Comparison of ENCODE assay signal across 9 cellular contexts in the genomic region with DNA sequence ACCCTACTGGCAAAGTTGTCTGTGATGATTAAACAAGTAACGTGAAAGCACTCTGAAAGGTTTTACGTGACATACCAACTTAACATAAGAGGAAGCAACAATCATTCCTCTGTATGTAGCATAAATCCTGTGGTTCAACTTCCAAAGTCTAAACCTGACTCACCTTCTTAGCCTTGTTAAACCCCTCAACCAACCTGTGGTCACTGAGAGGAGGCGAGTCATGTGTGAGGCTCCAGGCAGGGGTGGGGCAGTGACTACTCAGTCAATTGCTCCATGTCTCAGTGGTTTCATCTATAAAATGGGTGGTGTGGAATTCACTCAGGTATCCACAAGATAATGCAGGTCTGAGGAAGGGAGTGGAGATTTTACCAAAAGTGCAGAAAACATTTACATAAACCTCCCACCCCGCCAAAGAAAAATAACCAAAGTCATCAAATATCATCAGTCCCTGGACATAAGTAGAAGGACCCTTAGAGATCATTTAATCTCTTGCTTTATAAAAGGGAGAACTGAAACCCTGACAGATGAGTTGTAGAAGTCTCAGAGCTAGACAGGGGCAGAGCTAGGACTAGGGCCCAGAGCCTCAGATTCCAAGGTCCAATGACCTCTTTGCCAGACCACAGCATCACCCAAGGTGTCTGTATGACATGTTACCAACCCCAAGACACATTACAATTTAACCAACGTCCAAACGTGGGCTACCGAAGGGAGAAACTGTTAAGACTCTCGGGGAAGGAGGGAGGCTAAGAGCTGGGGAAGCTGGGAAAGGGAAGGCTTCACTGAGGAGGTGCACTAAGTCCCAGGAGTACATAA. TPM values are rescaled to one million over a fixed set of nuclear protein-coding genes. Genes with fewer than 3 reads are reported as not detected.
DNase-seq lines count a peak whose midpoint lies in the region; ATAC-seq, FAIRE-seq and TF ChIP-seq lines count a peak whose summit lies in the region.
"Had no signal": no experiment of that assay in that cellular context is flagged by ENCODE, and none has a peak within 500 bp of the region (broad histone marks: within the 10 kb centered on the region; RNA-seq: fewer than 3 reads in every experiment).

No MANE protein-coding gene starts in this region.

- BruUV-seq in HepG2 (replicated peaks; lab: Mats Ljungman, UMichigan) = no TSS peak

- H3K4me1 Mint-ChIP-seq in activated T-cell treated with anti-CD3 and anti-CD28 coated beads, Interleukin-2, amount 50 U/mL, for 24 hours (ENCODE audit: low read depth) = peaks cover 58% of the 10 kb centered on the region

- in situ Hi-C loops in HepG2 (cut with HindIII; ENCODE audit: extremely low pct_ligation_motif_present, low pct_unique_long_range_greater_than_20kb) = no loop called here
- in situ Hi-C loops in transverse colon (cut with MboI; ENCODE audit: low pct_ligation_motif_present in 1 of 4, low pct_unique_long_range_greater_than_20kb in 1 of 4, low sequenced_read_pairs in 3 of 4) = loop anchor here in 1 of 4 donors (10.0 kb wide), 1 partner anchor 51 kb away; no protein-coding TSS in a partner anchor

- no peak for TF ChIP-seq POLR2A in HepG2 (IDR thresholded peaks at IDR 0.05; ENCODE audit: insufficient read depth in 1 of 2, low read depth in 2 of 2, low read length in 2 of 2)
- peak; percentile 21 for TF ChIP-seq POLR2A in transverse colon (IDR thresholded peaks at IDR 0.05)

- no peaks in the 10 kb centered on the region for H3K27me3 Mint-ChIP-seq in activated T-cell treated with anti-CD3 and anti-CD28 coated beads, Interleukin-2, amount 50 U/mL, for 24 hours

- TF ChIP-seq EP300 in HepG2 (IDR thresholded peaks at IDR 0.05; ENCODE audit: low read depth in 2 of 2, low read length in 2 of 2) = peak in 1 of 2 experiments; percentile 46; a peak in 1 of 4 replicates
- peak; percentile 64; the same call in 1 of the 2 replicates for TF ChIP-seq EP300 in HepG2 (CRISPR knock-in tag; IDR thresholded peaks at IDR 0.05; ENCODE audit: borderline replicate concordance)
- no peak for TF ChIP-seq EP300 in transverse colon (IDR thresholded peaks at IDR 0.05; ENCODE audit: low read depth)

- ATAC-seq in GM19438 (IDR thresholded peaks at IDR 0.05; ENCODE audit: low read depth, unreplicated experiment) = peak; percentile 34
- ATAC-seq in HepG2 = peak; percentile 1; the same call in 1 of the 3 replicates
- no peak for ATAC-seq in HG02870 (IDR thresholded peaks at IDR 0.05; ENCODE audit: unreplicated experiment)

- H3K27ac Mint-ChIP-seq in activated T-cell treated with anti-CD3 and anti-CD28 coated beads, Interleukin-2, amount 50 U/mL, for 24 hours = peak overlapping the region; percentile 91

- H3K4me1 ChIP-seq in HepG2 (ENCODE audit: insufficient read depth, low read length) (peaks cover 44% of the 10 kb centered on the region), transverse colon (peaks cover 27 to 50% (median 28%) of the 10 kb centered on the region in 4 donors)

- peak overlapping the region; percentile 47 for H3K4me3 Mint-ChIP-seq in activated T-cell treated with anti-CD3 and anti-CD28 coated beads, Interleukin-2, amount 50 U/mL, for 24 hours

- TF ChIP-seq RAD21 in HepG2 (CRISPR knock-in tag; IDR thresholded peaks at IDR 0.05) = no peak

- WGBS in HepG2 (ENCODE audit: low lambda C conversion rate) = 77% methylated on average over 8 of the region's 8 CpGs
- 57 to 68% methylated on average over 4 to 8 of the region's 8 CpGs for WGBS in transverse colon (ENCODE audit: low coverage in 1 of 2), 2 donors

- no peak overlapping the region for H3K4me3 ChIP-seq in HepG2 (replicated peaks in 1 of 3; ENCODE audit: insufficient read depth in 1 of 3, low read depth in 2 of 3, low read length in 3 of 3)
- H3K4me3 ChIP-seq in transverse colon = no peak overlapping the region

- H3K36me3 ChIP-seq in KOPT-K1 (ENCODE audit: insufficient read depth, low read length) (peaks cover 70% of the 10 kb centered on the region), HepG2 (replicated peaks in 1 of 2; ENCODE audit: control insufficient read depth in 1 of 2, insufficient read depth in 2 of 2, low read length in 2 of 2) (peaks cover 13 to 48% of the 10 kb centered on the region in 2 experiments), transverse colon (peaks cover 0 to 15% (median 0%) of the 10 kb centered on the region in 4 donors)

- no peak overlapping the region for H2AFZ ChIP-seq in HepG2 (ENCODE audit: low read length)

- H3K9ac ChIP-seq in HepG2 (ENCODE audit: insufficient read depth, low read depth, low read length) = no peak overlapping the region

- CTCF ChIA-PET in HepG2 (lab: Yijun Ruan, JAX; ENCODE audit: low intra/inter-chr PET ratio, low total read pairs) = no interaction called here

- H3K9me3 Mint-ChIP-seq in activated T-cell treated with anti-CD3 and anti-CD28 coated beads, Interleukin-2, amount 50 U/mL, for 24 hours = no peaks in the 10 kb centered on the region

- peaks cover 31% of the 10 kb centered on the region for H3K79me2 ChIP-seq in HepG2 (ENCODE audit: insufficient read depth, low read length)

- H4K20me1 ChIP-seq in HepG2 (ENCODE audit: insufficient read depth, low read length) = no peaks in the 10 kb centered on the region; the same call in 1 of the 2 replicates

- DNase-seq in A172 (ENCODE audit: low spot score) (peak; percentile 76), HepG2 (ENCODE audit: low spot score) (peak; percentile 87), transverse colon (peak; percentile 62), NCI-H446 treated with DMSO at 0.1 percent for 48 hours (lab: John Stamatoyannopoulos, UW) (no peak)
- peak; percentile 56 for DNase-seq in activated T-cell treated with anti-CD3 and anti-CD28 coated beads, Interleukin-2, amount 50 U/mL, for 24 hours

- H3K4me2 ChIP-seq in HepG2 (ENCODE audit: low read depth, low read length) = peak overlapping the region; percentile 92

- intact Hi-C loops in HepG2 (cut with micrococcal nuclease; ENCODE audit: unreplicated experiment) = no loop called here
- intact Hi-C loops in transverse colon (cut with DNase I; ENCODE audit: low total_unique reads) = no loop called here

- H3K27me3 ChIP-seq in HepG2 (ENCODE audit: control insufficient read depth in 1 of 2, insufficient read depth in 2 of 2, low read length in 2 of 2) (no peaks in the 10 kb centered on the region; a peak in 1 of 5 replicates), transverse colon (no peaks in the 10 kb centered on the region)

- TF ChIP-seq CTCF in HepG2 (CRISPR knock-in tag; IDR thresholded peaks at IDR 0.05) = no peak
- TF ChIP-seq CTCF in transverse colon (IDR thresholded peaks at IDR 0.05) = no peak

- peaks cover 87% of the 10 kb centered on the region for H3K36me3 Mint-ChIP-seq in activated T-cell treated with anti-CD3 and anti-CD28 coated beads, Interleukin-2, amount 50 U/mL, for 24 hours (ENCODE audit: low read depth)

- H3K9me3 ChIP-seq in KOPT-K1 (ENCODE audit: insufficient read depth, low read length, poor library complexity, severe bottlenecking) (no peaks in the 10 kb centered on the region), HepG2 (ENCODE audit: low read length) (no peaks in the 10 kb centered on the region), transverse colon (no peaks in the 10 kb centered on the region)

- H3K27ac ChIP-seq in KOPT-K1 (ENCODE audit: low read depth, low read length, poor library complexity, severe bottlenecking) (peak overlapping the region; percentile 27), HepG2 (ENCODE audit: extremely low read length, insufficient read depth, low read length) (peak overlapping the region; percentile 44), transverse colon (peak overlapping the region; percentile 58 to 100 (median 98))

- POLR2A ChIA-PET in HepG2 (lab: Yijun Ruan, JAX) = interaction anchor here (1.2 to 24.7 kb wide), 12 partner anchors 8 to 210 kb away, joined by 6 to 423 read pairs (median 17); a partner anchor contains a TSS

- FAIRE-seq in HepG2 (lab: Jason Lieb, UNC) = peak; percentile 15
- FAIRE-seq: G401.6 had no signal

TF ChIP-seq in HepG2, 621 proteins besides CTCF, POLR2A, EP300 and RAD21 (continues in another document):
- TF ChIP-seq XRCC5 (optimal IDR thresholded peaks at IDR 0.05; ENCODE audit: low read length) (peak; percentile 78), CBX2 (IDR thresholded peaks at IDR 0.05; ENCODE audit: low read depth, low read length) (no peak), CBX2 (CRISPR knock-in tag; IDR thresholded peaks at IDR 0.05; ENCODE audit: low read depth) (no peak), CAMTA2 (CRISPR knock-in tag; IDR thresholded peaks at IDR 0.05; ENCODE audit: borderline replicate concordance) (no peak), TCF7L2 (IDR thresholded peaks at IDR 0.05; ENCODE audit: low read depth, low read length) (no peak), MED1 (CRISPR knock-in tag; IDR thresholded peaks at IDR 0.05) (peak; percentile 26; the same call in 1 of the 2 replicates), ZNF12 (CRISPR knock-in tag; IDR thresholded peaks at IDR 0.05) (no peak), ZNF33B (CRISPR knock-in tag; IDR thresholded peaks at IDR 0.05) (0 out of 2 replicates have a peak, but pooled peaks have one; percentile 38)

RNA-seq across cellular contexts. Expression of a gene that starts 3.7 kb away (rescaled TPM):
- 24.3 and 26.3 TPM in 2 replicates for total RNA-seq in A172 (2014; rRNA removed; shearing (Covaris generic))
- total RNA-seq in HepG2 (2016; rRNA removed; fragmentation: Illumina TruSeq; extraction: Trizol) (32.0 and 104 TPM in 2 replicates), transverse colon (100 to 1,000 TPM; 103 to 189 (median 149) TPM)
- 39.6 and 40.9 TPM in 2 replicates for total RNA-seq in HepG2 (2016; cell fraction: cytosol; rRNA removed; fragmentation: Illumina TruSeq; extraction: Trizol; ENCODE audit: low read depth)
- 30.2 and 107 TPM in 2 replicates for total RNA-seq in HepG2 (2016; cell fraction: insoluble cytoplasmic fraction; rRNA removed; fragmentation: Illumina TruSeq; extraction: Trizol)
- 84.5 and 86.5 TPM in 2 replicates for total RNA-seq in HepG2 (2016; cell fraction: membrane; rRNA removed; fragmentation: Illumina TruSeq; extraction: Trizol)
- total RNA-seq in HepG2 (2016; cell fraction: nucleus; rRNA removed; fragmentation: Illumina TruSeq; extraction: Trizol) = 54.5 and 55.6 TPM in 2 replicates
- 137 and 144 TPM in 2 replicates for polyA plus RNA-seq in HepG2 (2011; rRNA removed)
- 140 and 145 TPM in 2 replicates for polyA plus RNA-seq in HepG2 (2011; cell fraction: cytosol; rRNA removed)
- polyA plus RNA-seq in HepG2 (2011; cell fraction: nucleus; rRNA removed) = 80.5 and 83.2 TPM in 2 replicates
- 391 and 423 TPM in 2 replicates for polyA plus RNA-seq in HepG2 (2012)
- 248 and 249 TPM in 2 replicates for polyA plus RNA-seq in HepG2 (2016; cell fraction: cytosol; fragmentation: Illumina TruSeq; extraction: Trizol; ENCODE audit: low read depth)
- 461 and 517 TPM in 2 replicates for polyA plus RNA-seq in HepG2 (2016; cell fraction: insoluble cytoplasmic fraction; fragmentation: Illumina TruSeq; extraction: Trizol; ENCODE audit: low read depth)
- 274 and 290 TPM in 2 replicates for polyA plus RNA-seq in HepG2 (2016; cell fraction: membrane; fragmentation: Illumina TruSeq; extraction: Trizol; ENCODE audit: low read depth)
- 271 and 294 TPM in 2 replicates for polyA plus RNA-seq in HepG2 (2016; cell fraction: nucleus; fragmentation: Illumina TruSeq; extraction: Trizol; ENCODE audit: insufficient read depth, low read depth)
- 74.9 and 159 TPM in 2 replicates for polyA minus RNA-seq in HepG2 (2011; rRNA and poly(A)+ RNA removed; ENCODE audit: low replicate concordance)
- polyA minus RNA-seq in HepG2 (2011; cell fraction: cytosol; rRNA and poly(A)+ RNA removed) = 114 and 126 TPM in 2 replicates
- 41.5 and 41.8 TPM in 2 replicates for polyA minus RNA-seq in HepG2 (2011; cell fraction: nucleus; rRNA and poly(A)+ RNA removed)

Comparison
In these comparisons a context has a peak if more than half of its experiments do, and no peak if none do; other contexts are left out.
1. H3K27ac ChIP-seq: peak in every context shown above with its lines; median percentile 98 in transverse colon; 44 in HepG2; 27 in KOPT-K1.